1 cellular context compared by ENCODE assay signal in the genomic region with DNA sequence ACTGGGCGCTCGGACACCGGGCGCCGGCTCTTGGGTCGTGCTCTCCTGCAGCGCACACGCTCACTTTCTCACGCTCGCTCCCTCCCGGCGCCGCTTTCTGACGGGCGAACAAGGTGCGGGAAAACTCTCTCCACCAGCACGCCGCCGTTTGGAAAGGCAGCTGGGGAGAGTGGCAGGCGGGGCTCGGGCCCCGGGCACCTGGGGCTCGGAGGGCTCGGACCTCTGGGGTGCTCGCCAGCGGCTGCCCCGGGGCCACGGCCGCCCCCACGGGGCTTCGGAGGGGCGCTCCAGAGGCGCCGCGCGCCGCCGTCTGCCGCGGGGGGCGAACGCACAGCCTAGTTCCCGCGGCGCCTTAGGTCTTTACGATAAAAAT.
TF ChIP-seq lines count a peak whose summit lies in the region.

No MANE protein-coding gene starts in this region.

TF ChIP-seq in K562, 482 proteins besides CTCF, POLR2A, EP300 and RAD21 (continued from another document):
- TF ChIP-seq, protein P1, sequence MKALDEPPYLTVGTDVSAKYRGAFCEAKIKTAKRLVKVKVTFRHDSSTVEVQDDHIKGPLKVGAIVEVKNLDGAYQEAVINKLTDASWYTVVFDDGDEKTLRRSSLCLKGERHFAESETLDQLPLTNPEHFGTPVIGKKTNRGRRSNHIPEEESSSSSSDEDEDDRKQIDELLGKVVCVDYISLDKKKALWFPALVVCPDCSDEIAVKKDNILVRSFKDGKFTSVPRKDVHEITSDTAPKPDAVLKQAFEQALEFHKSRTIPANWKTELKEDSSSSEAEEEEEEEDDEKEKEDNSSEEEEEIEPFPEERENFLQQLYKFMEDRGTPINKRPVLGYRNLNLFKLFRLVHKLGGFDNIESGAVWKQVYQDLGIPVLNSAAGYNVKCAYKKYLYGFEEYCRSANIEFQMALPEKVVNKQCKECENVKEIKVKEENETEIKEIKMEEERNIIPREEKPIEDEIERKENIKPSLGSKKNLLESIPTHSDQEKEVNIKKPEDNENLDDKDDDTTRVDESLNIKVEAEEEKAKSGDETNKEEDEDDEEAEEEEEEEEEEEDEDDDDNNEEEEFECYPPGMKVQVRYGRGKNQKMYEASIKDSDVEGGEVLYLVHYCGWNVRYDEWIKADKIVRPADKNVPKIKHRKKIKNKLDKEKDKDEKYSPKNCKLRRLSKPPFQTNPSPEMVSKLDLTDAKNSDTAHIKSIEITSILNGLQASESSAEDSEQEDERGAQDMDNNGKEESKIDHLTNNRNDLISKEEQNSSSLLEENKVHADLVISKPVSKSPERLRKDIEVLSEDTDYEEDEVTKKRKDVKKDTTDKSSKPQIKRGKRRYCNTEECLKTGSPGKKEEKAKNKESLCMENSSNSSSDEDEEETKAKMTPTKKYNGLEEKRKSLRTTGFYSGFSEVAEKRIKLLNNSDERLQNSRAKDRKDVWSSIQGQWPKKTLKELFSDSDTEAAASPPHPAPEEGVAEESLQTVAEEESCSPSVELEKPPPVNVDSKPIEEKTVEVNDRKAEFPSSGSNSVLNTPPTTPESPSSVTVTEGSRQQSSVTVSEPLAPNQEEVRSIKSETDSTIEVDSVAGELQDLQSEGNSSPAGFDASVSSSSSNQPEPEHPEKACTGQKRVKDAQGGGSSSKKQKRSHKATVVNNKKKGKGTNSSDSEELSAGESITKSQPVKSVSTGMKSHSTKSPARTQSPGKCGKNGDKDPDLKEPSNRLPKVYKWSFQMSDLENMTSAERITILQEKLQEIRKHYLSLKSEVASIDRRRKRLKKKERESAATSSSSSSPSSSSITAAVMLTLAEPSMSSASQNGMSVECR (CRISPR knock-in tag; IDR thresholded peaks at IDR 0.05), result no peak
- TF ChIP-seq EGR1 (conservative IDR thresholded peaks at IDR 0.05) (peak; percentile 87), ADNP (tag; IDR thresholded peaks at IDR 0.05) (no peak), CTBP1 (IDR thresholded peaks at IDR 0.05; ENCODE audit: borderline replicate concordance) (peak; percentile 50; the same call in 1 of the 2 replicates), NONO (IDR thresholded peaks at IDR 0.05; ENCODE audit: low read depth in 2 of 2, low read length in 1 of 2) (0 out of 4 replicates have a peak, but pooled peaks of 1 of the 2 experiments have one; percentile 40), SAP30 (IDR thresholded peaks at IDR 0.05; ENCODE audit: borderline replicate concordance, insufficient read depth, low read depth, low read length, poor library complexity, severe bottlenecking) (peak; percentile 14), NFIC (IDR thresholded peaks at IDR 0.05) (no peak), ZBTB7A (IDR thresholded peaks at IDR 0.05; ENCODE audit: borderline replicate concordance, control insufficient read depth, low read depth, low read length) (peak; percentile 51; the same call in 1 of the 2 replicates), CXXC5 (CRISPR knock-in tag; IDR thresholded peaks at IDR 0.05) (peak; percentile 54; the same call in 1 of the 2 replicates), ZNF77 (CRISPR knock-in tag; IDR thresholded peaks at IDR 0.05) (no peak), PHF8 (IDR thresholded peaks at IDR 0.05; ENCODE audit: borderline replicate concordance, low read length) (peak; percentile 51; the same call in 1 of the 2 replicates), RBBP5 (IDR thresholded peaks at IDR 0.05; ENCODE audit: borderline replicate concordance, insufficient read depth, low read length, poor library complexity, severe bottlenecking) (peak; percentile 78), L3MBTL2 (IDR thresholded peaks at IDR 0.05) (peak; percentile 11; the same call in 1 of the 2 replicates), ZKSCAN8 (CRISPR knock-in tag; IDR thresholded peaks at IDR 0.05) (peak; percentile 8; the same call in 1 of the 2 replicates), KLF1 (tag; IDR thresholded peaks at IDR 0.05) (0 out of 2 replicates have a peak, but pooled peaks have one; percentile 7), GATAD2A (IDR thresholded peaks at IDR 0.05) (0 out of 2 replicates have a peak, but pooled peaks have one; percentile 27), HMGN3 (IDR thresholded peaks at IDR 0.05; ENCODE audit: borderline replicate concordance, extremely low read depth, insufficient read length, low read depth, low read length) (peak; percentile 51), SMAD4 (CRISPR knock-in tag; conservative IDR thresholded peaks at IDR 0.05) (peak; percentile 33; the same call in 1 of the 2 replicates), CREB1 (IDR thresholded peaks at IDR 0.05) (0 out of 2 replicates have a peak, but pooled peaks have one; percentile 26), CREB1 (CRISPR knock-in tag; IDR thresholded peaks at IDR 0.05) (no peak)
- TF ChIP-seq, protein P2, sequence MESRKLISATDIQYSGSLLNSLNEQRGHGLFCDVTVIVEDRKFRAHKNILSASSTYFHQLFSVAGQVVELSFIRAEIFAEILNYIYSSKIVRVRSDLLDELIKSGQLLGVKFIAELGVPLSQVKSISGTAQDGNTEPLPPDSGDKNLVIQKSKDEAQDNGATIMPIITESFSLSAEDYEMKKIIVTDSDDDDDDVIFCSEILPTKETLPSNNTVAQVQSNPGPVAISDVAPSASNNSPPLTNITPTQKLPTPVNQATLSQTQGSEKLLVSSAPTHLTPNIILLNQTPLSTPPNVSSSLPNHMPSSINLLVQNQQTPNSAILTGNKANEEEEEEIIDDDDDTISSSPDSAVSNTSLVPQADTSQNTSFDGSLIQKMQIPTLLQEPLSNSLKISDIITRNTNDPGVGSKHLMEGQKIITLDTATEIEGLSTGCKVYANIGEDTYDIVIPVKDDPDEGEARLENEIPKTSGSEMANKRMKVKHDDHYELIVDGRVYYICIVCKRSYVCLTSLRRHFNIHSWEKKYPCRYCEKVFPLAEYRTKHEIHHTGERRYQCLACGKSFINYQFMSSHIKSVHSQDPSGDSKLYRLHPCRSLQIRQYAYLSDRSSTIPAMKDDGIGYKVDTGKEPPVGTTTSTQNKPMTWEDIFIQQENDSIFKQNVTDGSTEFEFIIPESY (CRISPR knock-in tag; IDR thresholded peaks at IDR 0.05), result 0 out of 2 replicates have a peak, but pooled peaks have one; percentile 7
- TF ChIP-seq, protein P3, sequence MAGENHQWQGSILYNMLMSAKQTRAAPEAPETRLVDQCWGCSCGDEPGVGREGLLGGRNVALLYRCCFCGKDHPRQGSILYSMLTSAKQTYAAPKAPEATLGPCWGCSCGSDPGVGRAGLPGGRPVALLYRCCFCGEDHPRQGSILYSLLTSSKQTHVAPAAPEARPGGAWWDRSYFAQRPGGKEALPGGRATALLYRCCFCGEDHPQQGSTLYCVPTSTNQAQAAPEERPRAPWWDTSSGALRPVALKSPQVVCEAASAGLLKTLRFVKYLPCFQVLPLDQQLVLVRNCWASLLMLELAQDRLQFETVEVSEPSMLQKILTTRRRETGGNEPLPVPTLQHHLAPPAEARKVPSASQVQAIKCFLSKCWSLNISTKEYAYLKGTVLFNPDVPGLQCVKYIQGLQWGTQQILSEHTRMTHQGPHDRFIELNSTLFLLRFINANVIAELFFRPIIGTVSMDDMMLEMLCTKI (IDR thresholded peaks at IDR 0.05; ENCODE audit: partially characterized antibody), result no peak
- TF ChIP-seq, protein P4, sequence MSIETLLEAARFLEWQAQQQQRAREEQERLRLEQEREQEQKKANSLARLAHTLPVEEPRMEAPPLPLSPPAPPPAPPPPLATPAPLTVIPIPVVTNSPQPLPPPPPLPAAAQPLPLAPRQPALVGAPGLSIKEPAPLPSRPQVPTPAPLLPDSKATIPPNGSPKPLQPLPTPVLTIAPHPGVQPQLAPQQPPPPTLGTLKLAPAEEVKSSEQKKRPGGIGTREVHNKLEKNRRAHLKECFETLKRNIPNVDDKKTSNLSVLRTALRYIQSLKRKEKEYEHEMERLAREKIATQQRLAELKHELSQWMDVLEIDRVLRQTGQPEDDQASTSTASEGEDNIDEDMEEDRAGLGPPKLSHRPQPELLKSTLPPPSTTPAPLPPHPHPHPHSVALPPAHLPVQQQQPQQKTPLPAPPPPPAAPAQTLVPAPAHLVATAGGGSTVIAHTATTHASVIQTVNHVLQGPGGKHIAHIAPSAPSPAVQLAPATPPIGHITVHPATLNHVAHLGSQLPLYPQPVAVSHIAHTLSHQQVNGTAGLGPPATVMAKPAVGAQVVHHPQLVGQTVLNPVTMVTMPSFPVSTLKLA (conservative IDR thresholded peaks at IDR 0.05), result 0 out of 4 replicates have a peak, but pooled peaks of 1 of the 2 experiments have one; percentile 15
- TF ChIP-seq, protein P5, sequence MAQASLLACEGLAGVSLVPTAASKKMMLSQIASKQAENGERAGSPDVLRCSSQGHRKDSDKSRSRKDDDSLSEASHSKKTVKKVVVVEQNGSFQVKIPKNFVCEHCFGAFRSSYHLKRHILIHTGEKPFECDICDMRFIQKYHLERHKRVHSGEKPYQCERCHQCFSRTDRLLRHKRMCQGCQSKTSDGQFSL (CRISPR knock-in tag; IDR thresholded peaks at IDR 0.05), result no peak
- TF ChIP-seq, protein P5 (tag; IDR thresholded peaks at IDR 0.05), result peak in 1 of 2 experiments; percentile 67; a peak in 1 of 4 replicates
- TF ChIP-seq, protein P6, sequence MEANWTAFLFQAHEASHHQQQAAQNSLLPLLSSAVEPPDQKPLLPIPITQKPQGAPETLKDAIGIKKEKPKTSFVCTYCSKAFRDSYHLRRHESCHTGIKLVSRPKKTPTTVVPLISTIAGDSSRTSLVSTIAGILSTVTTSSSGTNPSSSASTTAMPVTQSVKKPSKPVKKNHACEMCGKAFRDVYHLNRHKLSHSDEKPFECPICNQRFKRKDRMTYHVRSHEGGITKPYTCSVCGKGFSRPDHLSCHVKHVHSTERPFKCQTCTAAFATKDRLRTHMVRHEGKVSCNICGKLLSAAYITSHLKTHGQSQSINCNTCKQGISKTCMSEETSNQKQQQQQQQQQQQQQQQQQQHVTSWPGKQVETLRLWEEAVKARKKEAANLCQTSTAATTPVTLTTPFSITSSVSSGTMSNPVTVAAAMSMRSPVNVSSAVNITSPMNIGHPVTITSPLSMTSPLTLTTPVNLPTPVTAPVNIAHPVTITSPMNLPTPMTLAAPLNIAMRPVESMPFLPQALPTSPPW (CRISPR knock-in tag; IDR thresholded peaks at IDR 0.05), result peak; percentile 69
- TF ChIP-seq, protein P7, sequence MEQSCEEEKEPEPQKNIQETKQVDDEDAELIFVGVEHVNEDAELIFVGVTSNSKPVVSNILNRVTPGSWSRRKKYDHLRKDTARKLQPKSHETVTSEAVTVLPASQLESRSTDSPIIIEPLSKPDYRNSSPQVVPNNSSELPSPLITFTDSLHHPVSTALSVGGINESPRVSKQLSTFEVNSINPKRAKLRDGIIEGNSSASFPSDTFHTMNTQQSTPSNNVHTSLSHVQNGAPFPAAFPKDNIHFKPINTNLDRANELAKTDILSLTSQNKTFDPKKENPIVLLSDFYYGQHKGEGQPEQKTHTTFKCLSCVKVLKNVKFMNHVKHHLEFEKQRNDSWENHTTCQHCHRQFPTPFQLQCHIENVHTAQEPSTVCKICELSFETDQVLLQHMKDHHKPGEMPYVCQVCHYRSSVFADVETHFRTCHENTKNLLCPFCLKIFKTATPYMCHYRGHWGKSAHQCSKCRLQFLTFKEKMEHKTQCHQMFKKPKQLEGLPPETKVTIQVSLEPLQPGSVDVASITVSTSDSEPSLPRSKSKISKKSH (CRISPR knock-in tag; IDR thresholded peaks at IDR 0.05), result 0 out of 2 replicates have a peak, but pooled peaks have one; percentile 1
